In the genomic region with DNA sequence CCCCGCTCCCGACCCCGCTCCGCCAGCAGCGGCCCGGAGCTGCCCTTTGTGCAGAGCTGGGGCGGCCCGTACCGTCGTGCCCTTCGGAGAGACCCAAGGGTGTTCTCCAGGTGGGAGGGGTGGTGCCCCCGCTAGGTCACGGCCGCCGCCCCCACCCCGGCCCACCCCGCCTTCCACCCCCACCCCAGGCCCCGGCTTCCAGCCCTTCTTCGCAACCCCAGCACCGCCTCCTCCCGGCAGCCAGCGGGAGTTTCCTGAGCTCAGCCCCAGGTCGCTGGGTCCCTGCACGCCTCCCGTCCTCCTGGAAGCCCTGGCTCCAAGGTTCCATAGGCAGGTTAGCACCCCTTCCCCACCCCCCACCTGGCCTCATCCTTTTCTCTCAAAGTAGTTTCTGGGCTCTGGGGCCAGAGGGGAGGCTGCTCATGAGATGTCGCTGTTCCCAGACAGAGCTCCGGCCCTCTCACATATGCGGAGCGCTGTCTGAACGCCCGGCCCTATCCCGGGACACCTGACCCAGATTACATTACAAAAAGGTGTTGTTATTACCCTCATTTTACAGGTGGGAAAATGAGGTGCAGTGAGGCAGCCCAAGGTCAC, we compare ENCODE assay signal across 8 cellular contexts. TPM values are rescaled to one million over a fixed set of nuclear protein-coding genes. Genes with fewer than 3 reads are reported as not detected.
DNase-seq lines count a peak whose midpoint lies in the region; TF ChIP-seq lines count a peak whose summit lies in the region.

No MANE protein-coding gene starts in this region.

- H3K9me3 ChIP-seq in A673 (ENCODE audit: low read depth, low read length, poor library complexity, severe bottlenecking) (no peaks in the 10 kb centered on the region), endodermal cell (ENCODE audit: control insufficient read depth, low read length) (no peaks in the 10 kb centered on the region)

- H3K27ac Mint-ChIP-seq in endodermal cell = peak overlapping the region; percentile 52
- no peak overlapping the region for H3K27ac Mint-ChIP-seq in nephron progenitor cell

- 20% methylated on average over 22 of the region's 32 CpGs; no CpG with 5 or more reads in 1 of the 2 experiments for WGBS in endodermal cell (ENCODE audit: insufficient coverage in 1 of 2, insufficient read length in 1 of 2), 2 experiments

- peaks cover 1% of the 10 kb centered on the region for H3K27me3 Mint-ChIP-seq in endodermal cell (ENCODE audit: insufficient read depth)
- H3K27me3 Mint-ChIP-seq in nephron progenitor cell (ENCODE audit: low read depth, poor library complexity) = peaks cover 4% of the 10 kb centered on the region

- peak overlapping the region; percentile 32 for H3K4me3 ChIP-seq in A673 (ENCODE audit: low read depth, low read length, poor library complexity, severe bottlenecking)
- H3K4me3 ChIP-seq in endodermal cell (ENCODE audit: low read length) = peak overlapping the region; percentile 62

- H3K36me3 ChIP-seq in A673 (ENCODE audit: insufficient read depth, low read length, poor library complexity, severe bottlenecking) (no peaks in the 10 kb centered on the region), endodermal cell (ENCODE audit: control insufficient read depth, insufficient read depth, low read length) (no peaks in the 10 kb centered on the region)

- DNase-seq in A673 (ENCODE audit: low spot score) (peak; percentile 71), EH (ENCODE audit: low read depth) (peak; percentile 48), RPMI8226 (peak; percentile 32), endodermal cell (peak; percentile 94), nephron progenitor cell (peak; percentile 69), occipital lobe (lab: John Stamatoyannopoulos, UW) (no peak), kidney glomerular epithelial cell (lab: John Stamatoyannopoulos, UW) (no peak), NCI-H1092 treated with DMSO at 0.1 percent for 48 hours (lab: John Stamatoyannopoulos, UW) (no peak)

- H3K4me1 Mint-ChIP-seq in endodermal cell = peaks cover 11% of the 10 kb centered on the region
- peaks cover 27% of the 10 kb centered on the region for H3K4me1 Mint-ChIP-seq in nephron progenitor cell

- CTCF ChIA-PET in A673 (lab: Charles Lee) = interaction anchor here (0.5 to 1.2 kb wide), 16 partner anchors 10 to 1336 kb away, joined by 3 to 9 read pairs (median 5); no protein-coding TSS in a partner anchor

- peak overlapping the region; percentile 49 for H3K4me3 Mint-ChIP-seq in endodermal cell
- peak overlapping the region; percentile 70 for H3K4me3 Mint-ChIP-seq in nephron progenitor cell

- H3K9ac ChIP-seq in endodermal cell (ENCODE audit: extremely low read depth, low read length, poor library complexity, severe bottlenecking) = no peak overlapping the region

- POLR2A ChIA-PET in A673 (lab: Charles Lee; ENCODE audit: low non-redundant PET) = interaction anchor here (0.6 kb wide), 1 partner anchor 99 kb away, joined by 11 read pairs; no protein-coding TSS in a partner anchor

- H3K27me3 ChIP-seq in A673 (replicated peaks; ENCODE audit: insufficient read depth, low read depth, low read length, poor library complexity) (no peaks in the 10 kb centered on the region), endodermal cell (ENCODE audit: control insufficient read depth, insufficient read depth, low read length, poor library complexity, severe bottlenecking) (no peaks in the 10 kb centered on the region)

- H3K9me3 Mint-ChIP-seq in endodermal cell (no peaks in the 10 kb centered on the region), nephron progenitor cell (no peaks in the 10 kb centered on the region)

- H3K27ac ChIP-seq in A673 (ENCODE audit: low read depth, low read length, poor library complexity, severe bottlenecking) (no peak overlapping the region), endodermal cell (ENCODE audit: low read depth, low read length) (no peak overlapping the region)

- no peaks in the 10 kb centered on the region for H3K36me3 Mint-ChIP-seq in endodermal cell (ENCODE audit: low read depth)
- no peaks in the 10 kb centered on the region for H3K36me3 Mint-ChIP-seq in nephron progenitor cell (ENCODE audit: low read depth)

- intact Hi-C loops in A673 (cut with micrococcal nuclease; ENCODE audit: unreplicated experiment) = no loop called here

- BruUV-seq in A673 (replicated peaks; lab: Mats Ljungman, UMichigan) = no TSS peak

- peaks cover 18% of the 10 kb centered on the region for H3K4me1 ChIP-seq in A673 (ENCODE audit: insufficient read depth, low read length, poor library complexity, severe bottlenecking)
- H3K4me1 ChIP-seq in endodermal cell (ENCODE audit: control insufficient read depth, insufficient read depth, low read length) = peaks cover 12% of the 10 kb centered on the region

- TF ChIP-seq CTCF in A673 (conservative IDR thresholded peaks at IDR 0.05; ENCODE audit: low read depth, low read length) = peak; percentile 45; the same call in 1 of the 2 replicates
- peak; percentile 74 for TF ChIP-seq CTCF in endodermal cell (conservative IDR thresholded peaks at IDR 0.05)
- peak; percentile 25 for TF ChIP-seq CTCF in nephron progenitor cell (IDR thresholded peaks at IDR 0.05)

RNA-seq across cellular contexts. Expression of a gene that starts 25.2 kb away (rescaled TPM):
- 4.7 and 5.5 TPM in 2 replicates for total RNA-seq in A673 (2021)
- total RNA-seq in endodermal cell = 100 to 1,000 TPM; 107 to 125 TPM
- 86.3 TPM for polyA plus RNA-seq in endodermal cell (2013, experiment 1 of 2)
- 66.7 TPM for polyA plus RNA-seq in endodermal cell (2013, experiment 2 of 2)
- 14.7 TPM for total RNA-seq in occipital lobe

RNA-seq across cellular contexts. Expression of a gene that starts 46.5 kb away (rescaled TPM):
- total RNA-seq in A673 (2021) (224 and 246 TPM in 2 replicates), endodermal cell (100 to 1,000 TPM; 113 to 182 TPM), occipital lobe (1.6 TPM)
- polyA plus RNA-seq in endodermal cell (2013, experiment 1 of 2) = 142 TPM
- polyA plus RNA-seq in endodermal cell (2013, experiment 2 of 2) = 150 TPM

RNA-seq across cellular contexts. Expression of a gene that starts 46.7 kb away (rescaled TPM):
- total RNA-seq in A673 (2021) (28.8 and 33.4 TPM in 2 replicates), endodermal cell (10 to 100 TPM; 33.6 to 41.7 TPM), occipital lobe (12.8 TPM)
- 32.2 TPM for polyA plus RNA-seq in endodermal cell (2013, experiment 1 of 2)
- 32.2 TPM for polyA plus RNA-seq in endodermal cell (2013, experiment 2 of 2)

RNA-seq across cellular contexts. Expression of a gene that starts 55.7 kb away (rescaled TPM):
- total RNA-seq in A673 (2021) (85.5 and 89.5 TPM in 2 replicates), endodermal cell (10 to 100 TPM; 52.1 to 60.7 TPM), occipital lobe (48.8 TPM)
- 50.7 TPM for polyA plus RNA-seq in endodermal cell (2013, experiment 1 of 2)
- 48.2 TPM for polyA plus RNA-seq in endodermal cell (2013, experiment 2 of 2)

Comparison
In these comparisons a context has a peak if more than half of its experiments do, and no peak if none do; other contexts are left out.
1. DNase-seq: peak in A673 (single experiment), EH (single experiment), RPMI8226 (single experiment), endodermal cell (single experiment) and nephron progenitor cell (single experiment); none in occipital lobe (single experiment), kidney glomerular epithelial cell (single experiment) and NCI-H1092 treated with DMSO at 0.1 percent for 48 hours (single experiment).
2. RNA of a gene that starts 46.5 kb away (total RNA-seq): 224 to 246 TPM in A673 and 113 to 182 TPM in endodermal cell; 1.6 TPM in occipital lobe (single experiment); every median in the first group is over 10 times any median in the second.
3. Peak in every context shown above with its lines, with median percentiles within 50 percentile points of each other: CTCF ChIP-seq.